In genomic region chr11:17277024-17277584, GRCh38 we compare ENCODE assay signal across 8 cellular contexts.
DNase-seq lines count a peak whose midpoint lies in the region; ATAC-seq and TF ChIP-seq lines count a peak whose summit lies in the region.

No MANE protein-coding gene starts in this region.

- peaks cover 40% of the 10 kb centered on the region for H3K4me1 Mint-ChIP-seq in nephron progenitor cell

- peaks cover 18% of the 10 kb centered on the region for H3K79me2 ChIP-seq in ACC112 (ENCODE audit: control insufficient read depth, insufficient read depth, low read length, unreplicated experiment)

- peak; percentile 51 for TF ChIP-seq POLR2A in NB4 (IDR thresholded peaks at IDR 0.05; ENCODE audit: extremely low read depth, insufficient read length)

- peak; percentile 7 for ATAC-seq in HG02623 (IDR thresholded peaks at IDR 0.05; ENCODE audit: unreplicated experiment)

- no peaks in the 10 kb centered on the region for H3K27me3 ChIP-seq in ACC112 (ENCODE audit: insufficient read depth, low read length)

- H3K27ac ChIP-seq in ACC112 (ENCODE audit: low read depth, low read length) = peak overlapping the region; percentile 4; the same call in 1 of the 2 replicates

- H3K36me3 Mint-ChIP-seq in nephron progenitor cell (ENCODE audit: low read depth) = no peaks in the 10 kb centered on the region

- H3K9me3 Mint-ChIP-seq in nephron progenitor cell = no peaks in the 10 kb centered on the region

- H3K4me3 ChIP-seq in ACC112 (ENCODE audit: low read depth, low read length) (peak overlapping the region; percentile 93), GM08714 (ENCODE audit: low read length) (peak overlapping the region; percentile 69), NB4 (ENCODE audit: low read depth, low read length) (peak overlapping the region; percentile 86), WI38 (ENCODE audit: low read depth, low read length) (peak overlapping the region; percentile 90), fibroblast of pulmonary artery (replicated peaks; ENCODE audit: low read depth, low read length) (peak overlapping the region; percentile 87)

- H3K4me3 Mint-ChIP-seq in nephron progenitor cell = peak overlapping the region; percentile 74

- DNase-seq in NB4 (ENCODE audit: low read depth) (peak; percentile 87), fibroblast of pulmonary artery (ENCODE audit: low read depth) (peak; percentile 50), nephron progenitor cell (no peak), activated gamma-delta T cell (lab: John Stamatoyannopoulos, UW) (no peak)

- H3K36me3 ChIP-seq in ACC112 (ENCODE audit: insufficient read depth, low read length) = no peaks in the 10 kb centered on the region

- no peak overlapping the region for H3K27ac Mint-ChIP-seq in nephron progenitor cell

- H3K27me3 Mint-ChIP-seq in nephron progenitor cell (ENCODE audit: low read depth, poor library complexity) = peaks cover 2% of the 10 kb centered on the region

- peak overlapping the region; percentile 95 for H2AFZ ChIP-seq in ACC112 (ENCODE audit: low read length, unreplicated experiment)

- peaks cover 11% of the 10 kb centered on the region for H3K4me1 ChIP-seq in ACC112 (ENCODE audit: control insufficient read depth, insufficient read depth, low read length, unreplicated experiment)

- TF ChIP-seq CTCF in NB4 (IDR thresholded peaks at IDR 0.05; ENCODE audit: low read depth, low read length) = no peak
- TF ChIP-seq CTCF in WI38 (IDR thresholded peaks at IDR 0.05; ENCODE audit: low read depth, low read length) = no peak
- no peak for TF ChIP-seq CTCF in fibroblast of pulmonary artery (IDR thresholded peaks at IDR 0.05; ENCODE audit: low read length, missing control alignments)
- TF ChIP-seq CTCF in nephron progenitor cell (IDR thresholded peaks at IDR 0.05) = no peak

Comparison
In these comparisons a context has a peak if more than half of its experiments do, and no peak if none do; other contexts are left out.
1. DNase-seq: peak in NB4 (single experiment) and fibroblast of pulmonary artery (single experiment); none in nephron progenitor cell (single experiment) and activated gamma-delta T cell (single experiment).
2. Peak in every context shown above with its lines, with median percentiles within 50 percentile points of each other: H3K4me3 ChIP-seq.